ENCODE assay signal across 8 cellular contexts in genomic region chr1:173869108-173869359, GRCh38. TPM values are rescaled to one million over a fixed set of nuclear protein-coding genes. Genes with fewer than 3 reads are reported as not detected.
DNase-seq lines count a peak whose midpoint lies in the region; ATAC-seq and TF ChIP-seq lines count a peak whose summit lies in the region.

No MANE protein-coding gene starts in this region.

- ATAC-seq in heart right ventricle, result no peak
- ATAC-seq in left ventricle myocardium superior, result no peak
- no peak for ATAC-seq in aorta (ENCODE audit: low FRiP score)
- no peak for ATAC-seq in GM21367 (IDR thresholded peaks at IDR 0.05; ENCODE audit: unreplicated experiment)

- DNase-seq in heart right ventricle (no peak), left ventricle myocardium superior (no peak), brain microvascular endothelial cell (no peak), mesothelial cell of epicardium (ENCODE audit: low spot score in 2 of 2, unreplicated experiment in 2 of 2) (no peak), aorta (no peak), cerebellar nuclear complex (lab: John Stamatoyannopoulos, UW) (no peak), HK-2 (ENCODE audit: unreplicated experiment) (no peak)

- H3K9me3 ChIP-seq in heart right ventricle (no peaks in the 10 kb centered on the region), aorta (ENCODE audit: control insufficient read depth, low read length) (no peaks in the 10 kb centered on the region)

- 5 to 9% methylated on average over 3 of the region's 3 CpGs for WGBS in heart right ventricle, 2 donors
- 0 to 1% methylated on average over 3 of the region's 3 CpGs for WGBS in aorta, 2 donors

- TF ChIP-seq CTCF in heart right ventricle (IDR thresholded peaks at IDR 0.05), result no peak
- no peak for TF ChIP-seq CTCF in brain microvascular endothelial cell (IDR thresholded peaks at IDR 0.05; ENCODE audit: low read depth, low read length, missing control alignments)
- TF ChIP-seq CTCF in mesothelial cell of epicardium (IDR thresholded peaks at IDR 0.05; ENCODE audit: unreplicated experiment), result no peak

- peak overlapping the region; percentile 61 to 94 (median 87) for H3K4me3 ChIP-seq in heart right ventricle
- peak overlapping the region; percentile 95 for H3K4me3 ChIP-seq in brain microvascular endothelial cell (ENCODE audit: low read depth, low read length)
- H3K4me3 ChIP-seq in aorta (ENCODE audit: low read length in 2 of 2), result peak overlapping the region; percentile 30 to 84

- no peaks in the 10 kb centered on the region for H3K27me3 Mint-ChIP-seq in mesothelial cell of epicardium (ENCODE audit: low read depth)

- peak overlapping the region; percentile 99 for H3K27ac Mint-ChIP-seq in mesothelial cell of epicardium

- H3K27ac ChIP-seq in heart right ventricle (peak overlapping the region in 9 of 10 donors; percentile 94 to 99 (median 98)), brain microvascular endothelial cell (peak overlapping the region; percentile 58), aorta (ENCODE audit: low read depth in 1 of 2, low read length in 2 of 2) (no peak overlapping the region)

- H3K36me3 Mint-ChIP-seq in mesothelial cell of epicardium, result peaks cover 43% of the 10 kb centered on the region

- H3K4me3 Mint-ChIP-seq in mesothelial cell of epicardium, result peak overlapping the region; percentile 99

- H3K9me3 Mint-ChIP-seq in mesothelial cell of epicardium, result no peaks in the 10 kb centered on the region

- no peaks in the 10 kb centered on the region for H3K27me3 ChIP-seq in heart right ventricle
- H3K27me3 ChIP-seq in brain microvascular endothelial cell (replicated peaks), result no peaks in the 10 kb centered on the region
- no peaks in the 10 kb centered on the region for H3K27me3 ChIP-seq in aorta (ENCODE audit: control insufficient read depth in 1 of 2, insufficient read depth in 2 of 2, low read length in 1 of 2)

- peaks cover 0 to 66% (median 26%) of the 10 kb centered on the region in 9 donors for H3K36me3 ChIP-seq in heart right ventricle
- peaks cover 38% of the 10 kb centered on the region for H3K36me3 ChIP-seq in brain microvascular endothelial cell (replicated peaks)
- peaks cover 0 to 3% of the 10 kb centered on the region in 2 donors for H3K36me3 ChIP-seq in aorta (ENCODE audit: control insufficient read depth in 1 of 2, insufficient read depth in 2 of 2, low read length in 1 of 2)

- peaks cover 4 to 65% (median 58%) of the 10 kb centered on the region in 9 donors for H3K4me1 ChIP-seq in heart right ventricle
- peaks cover 0 to 4% of the 10 kb centered on the region in 2 donors for H3K4me1 ChIP-seq in aorta (ENCODE audit: control insufficient read depth in 1 of 2, insufficient read depth in 2 of 2, low read length in 2 of 2)

- intact Hi-C loops in heart right ventricle (cut with DNase I) (loop anchor here in 3 of 10 donors (2.0 to 10.0 kb wide), 4 partner anchors 42 to 286 kb away; partner anchors contain the start of genes RC3H1 (in 3 of the 3) and RABGAP1L (in 1 of the 3)), left ventricle myocardium superior (cut with micrococcal nuclease) (no loop called here), aorta (cut with DNase I) (loop anchor here in 1 of 2 donors (2.0 to 10.0 kb wide), 4 partner anchors 44 to 392 kb away; partner anchors contain the start of genes CENPL, DARS2, KLHL20 and PRDX6)

- in situ Hi-C loops in brain microvascular endothelial cell (cut with HindIII; ENCODE audit: low pct_ligation_motif_present, low sequenced_read_pairs), result no loop called here

- H3K4me1 Mint-ChIP-seq in mesothelial cell of epicardium, result peaks cover 42% of the 10 kb centered on the region

RNA-seq across cellular contexts. Expression of gene ZBTB37, which starts 0.9 kb away (rescaled TPM):
- 10 to 100 TPM in 8 of 10 donors, 1 to 10 TPM in 2; 8.5 to 15.2 (median 11.3) TPM for total RNA-seq in heart right ventricle
- 1 to 10 TPM in 1 of 2 donors, under 1 TPM in 1; 0.55 to 3.4 TPM for polyA plus RNA-seq in heart right ventricle
- total RNA-seq in left ventricle myocardium superior, result 7.9 TPM
- total RNA-seq in mesothelial cell of epicardium, result 16.9 to 19.3 TPM (median 17.9 TPM) in 3 replicates
- 10 to 100 TPM; 14.2 to 19.9 TPM for total RNA-seq in aorta
- 1 to 10 TPM in 1 of 2 donors, under 1 TPM in 1; 0.63 to 1.9 TPM for polyA plus RNA-seq in aorta

RNA-seq across cellular contexts. Expression of gene GAS5, which starts 1.2 kb away (rescaled TPM):
- total RNA-seq in heart right ventricle (10 to 100 TPM; 33.1 to 74.1 (median 42.4) TPM), left ventricle myocardium superior (48.8 TPM), mesothelial cell of epicardium (631 to 658 TPM (median 655 TPM) in 3 replicates), aorta (100 to 1,000 TPM; 201 to 307 TPM)
- polyA plus RNA-seq in heart right ventricle (100 to 1,000 TPM; 150 to 151 TPM), aorta (100 to 1,000 TPM; 382 to 898 TPM)

RNA-seq across cellular contexts. Expression of gene CENPL, which starts 44.4 kb away (rescaled TPM):
- total RNA-seq in heart right ventricle (1 to 10 TPM; 2.4 to 7.0 (median 3.5) TPM), left ventricle myocardium superior (3.2 TPM), mesothelial cell of epicardium (10.1 to 12.0 TPM (median 10.7 TPM) in 3 replicates), aorta (1 to 10 TPM; 4.5 to 4.8 TPM)
- polyA plus RNA-seq in heart right ventricle (1 to 10 TPM; 1.7 to 2.0 TPM), aorta (1 to 10 TPM; 1.9 to 5.9 TPM)

RNA-seq across cellular contexts. Expression of gene DARS2, which starts 44.6 kb away (rescaled TPM):
- total RNA-seq in heart right ventricle (10 to 100 TPM; 11.3 to 22.8 (median 16.0) TPM), left ventricle myocardium superior (12.4 TPM), mesothelial cell of epicardium (14.5 to 15.1 TPM (median 14.6 TPM) in 3 replicates), aorta (1 to 10 TPM; 8.6 to 10.0 TPM)
- polyA plus RNA-seq in heart right ventricle (1 to 10 TPM; 5.0 to 7.2 TPM), aorta (1 to 10 TPM; 2.0 to 3.6 TPM)

RNA-seq across cellular contexts. Expression of gene SERPINC1, which starts 48.1 kb away (rescaled TPM):
- total RNA-seq in heart right ventricle (under 1 TPM in 2 of 10 donors, not detected in 8; 0.34 to 0.44 TPM), left ventricle myocardium superior (0.25 TPM), mesothelial cell of epicardium (0.22 to 0.27 TPM (median 0.23 TPM) in 3 replicates), aorta (not detected)
- polyA plus RNA-seq in heart right ventricle (under 1 TPM in 1 of 2 donors, not detected in 1; 0.20 TPM), aorta (under 1 TPM in 1 of 2 donors, not detected in 1; 0.25 TPM)

Comparison
In these comparisons a context has a peak if more than half of its experiments do, and no peak if none do; other contexts are left out.
1. H3K27ac ChIP-seq: peak in heart right ventricle (9 of 10) and brain microvascular endothelial cell (single experiment); none in aorta (0 of 2).
2. Peak in every context shown above with its lines, with median percentiles within 50 percentile points of each other: H3K4me3 ChIP-seq.